Comparison of ENCODE assay signal across 13 cellular contexts in the genomic region with DNA sequence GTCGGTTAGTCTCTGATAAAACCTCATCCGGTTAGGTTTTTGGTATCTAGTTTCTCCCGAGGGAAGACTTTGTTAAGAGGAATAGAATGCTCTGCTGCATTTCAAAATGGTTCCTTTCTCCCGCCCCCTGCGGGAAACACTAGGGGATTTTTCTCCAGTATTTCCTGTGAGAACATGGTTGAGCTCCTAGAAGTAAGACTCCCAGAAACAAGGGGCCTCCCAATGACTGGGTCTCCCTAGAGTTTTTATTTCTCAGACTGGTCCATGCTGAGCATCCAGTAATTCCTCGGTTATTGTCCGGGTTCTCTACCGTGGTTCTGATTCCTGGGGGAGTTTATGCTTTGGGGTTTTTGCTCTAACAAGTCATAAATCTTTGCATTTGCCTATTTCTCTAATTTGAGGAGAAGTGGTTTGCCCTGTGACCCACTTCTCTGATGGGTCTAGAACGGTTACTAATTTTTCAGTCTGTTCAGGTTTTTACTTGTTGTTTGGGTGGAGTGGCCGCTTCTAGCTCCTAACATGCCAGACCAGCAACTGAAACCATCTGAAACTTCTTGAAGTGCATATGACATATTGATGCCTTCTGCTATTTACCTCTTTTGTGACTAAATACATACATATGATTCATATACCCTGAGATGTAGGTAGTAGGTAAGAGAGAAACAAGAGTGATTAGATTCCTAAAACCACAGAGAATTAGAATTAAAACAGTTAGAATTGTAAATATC. TPM values are rescaled to one million over a fixed set of nuclear protein-coding genes. Genes with fewer than 3 reads are reported as not detected.
DNase-seq lines count a peak whose midpoint lies in the region; ATAC-seq and TF ChIP-seq lines count a peak whose summit lies in the region.
"Had no signal": no experiment of that assay in that cellular context is flagged by ENCODE, and none has a peak within 500 bp of the region (broad histone marks: within the 10 kb centered on the region; RNA-seq: fewer than 3 reads in every experiment).

No MANE protein-coding gene starts in this region.

- peaks cover 69% of the 10 kb centered on the region for H3K36me3 ChIP-seq in CD4-positive, alpha-beta memory T cell (ENCODE audit: insufficient read depth, low read length)
- H3K36me3 ChIP-seq in thyroid gland, result no peaks in the 10 kb centered on the region
- H3K36me3 ChIP-seq: SJSA1 had no signal

- H3K36me3 Mint-ChIP-seq in CD4-positive, alpha-beta memory T cell, result peaks cover 79 to 91% of the 10 kb centered on the region in 2 donors
- peaks cover 44% of the 10 kb centered on the region for H3K36me3 Mint-ChIP-seq in activated T-helper 2 cell treated with anti-CD3 and anti-CD28 coated beads, Interferon-gamma antibody, Interleukin-2, Interleukin-4, amounts not matched to agents 10 μg/mL and 5 μg/mL and 100 μg/mL, durations not matched to agents 14 hours and 24 hours and 36 hours (ENCODE audit: low read depth)
- no peaks in the 10 kb centered on the region for H3K36me3 Mint-ChIP-seq in nephron progenitor cell (ENCODE audit: low read depth)
- H3K36me3 Mint-ChIP-seq in glutamatergic neuron (ENCODE audit: unreplicated experiment), result no peaks in the 10 kb centered on the region

- H3K27ac ChIP-seq in CD4-positive, alpha-beta memory T cell (ENCODE audit: low read depth, low read length), result peak overlapping the region; percentile 32
- H3K27ac ChIP-seq in thyroid gland, result no peak overlapping the region
- H3K27ac ChIP-seq: GM23248, SJSA1 had no signal

- CTCF ChIA-PET in CD4-positive, alpha-beta memory T cell (lab: Charles Lee; ENCODE audit: partially characterized antibody), result interaction anchor here (0.9 to 6.8 kb wide), 15 partner anchors 10 to 235 kb away, joined by 3 to 98 read pairs (median 10); partner anchors contain the start of genes MUCL1 and TESPA1

- WGBS in thyroid gland, 2 donors, result 69 to 70% methylated on average over 10 of the region's 10 CpGs

- H3K27ac Mint-ChIP-seq in CD4-positive, alpha-beta memory T cell, result peak overlapping the region; percentile 27 to 89 (median 84)
- H3K27ac Mint-ChIP-seq in activated T-helper 2 cell treated with anti-CD3 and anti-CD28 coated beads, Interferon-gamma antibody, Interleukin-2, Interleukin-4, amounts not matched to agents 10 μg/mL and 5 μg/mL and 100 μg/mL, durations not matched to agents 14 hours and 24 hours and 36 hours, result peak overlapping the region; percentile 86
- H3K27ac Mint-ChIP-seq in nephron progenitor cell, result no peak overlapping the region
- no peak overlapping the region for H3K27ac Mint-ChIP-seq in glutamatergic neuron (ENCODE audit: unreplicated experiment)

- peaks cover 74 to 96% (median 87%) of the 10 kb centered on the region in 4 donors for H3K4me1 Mint-ChIP-seq in CD4-positive, alpha-beta memory T cell
- peaks cover 82% of the 10 kb centered on the region for H3K4me1 Mint-ChIP-seq in activated T-helper 2 cell treated with anti-CD3 and anti-CD28 coated beads, Interferon-gamma antibody, Interleukin-2, Interleukin-4, amounts not matched to agents 10 μg/mL and 5 μg/mL and 100 μg/mL, durations not matched to agents 14 hours and 24 hours and 36 hours (ENCODE audit: low read depth)
- H3K4me1 Mint-ChIP-seq in nephron progenitor cell (peaks cover 9% of the 10 kb centered on the region), glutamatergic neuron (ENCODE audit: low read depth, unreplicated experiment) (peaks cover 8% of the 10 kb centered on the region)

- POLR2A ChIA-PET in CD4-positive, alpha-beta memory T cell (lab: Charles Lee; ENCODE audit: partially characterized antibody), result interaction anchor here (0.7 to 6.9 kb wide), 9 partner anchors 9 to 214 kb away, joined by 3 to 81 read pairs (median 4); partner anchors contain the start of gene TESPA1

- DNase-seq in CD4-positive, alpha-beta memory T cell, result no peak
- DNase-seq in activated T-helper 2 cell treated with anti-CD3 and anti-CD28 coated beads, Interferon-gamma antibody, Interleukin-2, Interleukin-4, amounts not matched to agents 10 μg/mL and 5 μg/mL and 100 μg/mL, durations not matched to agents 14 hours and 24 hours and 36 hours (ENCODE audit: low spot score), result no peak
- DNase-seq in nephron progenitor cell (no peak), thyroid gland (no peak), glutamatergic neuron (no peak), superior temporal gyrus (ENCODE audit: extremely low spot score) (no peak)
- DNase-seq: GM23248, kidney glomerular epithelial cell, NCI-H1092, right cardiac atrium had no signal

- H3K4me1 ChIP-seq in CD4-positive, alpha-beta memory T cell (ENCODE audit: insufficient read depth, low read length), result peaks cover 91% of the 10 kb centered on the region
- H3K4me1 ChIP-seq in thyroid gland, result peaks cover 0 to 12% of the 10 kb centered on the region in 2 donors
- H3K4me1 ChIP-seq: SJSA1 had no signal

- TF ChIP-seq CTCF in nephron progenitor cell (IDR thresholded peaks at IDR 0.05) (no peak), thyroid gland (IDR thresholded peaks at IDR 0.05) (no peak), glutamatergic neuron (IDR thresholded peaks at IDR 0.05; ENCODE audit: partially characterized antibody, unreplicated experiment) (no peak)

- no peaks in the 10 kb centered on the region for H3K9me3 ChIP-seq in CD4-positive, alpha-beta memory T cell (ENCODE audit: control insufficient read depth in 1 of 2, low read length in 2 of 2)
- H3K9me3 ChIP-seq in thyroid gland, result no peaks in the 10 kb centered on the region
- H3K9me3 ChIP-seq: SJSA1 had no signal

- intact Hi-C loops in CD4-positive, alpha-beta memory T cell (cut with micrococcal nuclease), result loop anchor here (2.0 kb wide), 1 partner anchor 33 kb away; no protein-coding TSS in a partner anchor
- intact Hi-C loops in activated T-helper 2 cell treated with anti-CD3 and anti-CD28 coated beads, Interferon-gamma antibody, Interleukin-2, Interleukin-4, amounts not matched to agents 10 μg/mL and 5 μg/mL and 100 μg/mL, durations not matched to agents 14 hours and 24 hours and 36 hours (cut with micrococcal nuclease), result loop anchor here (2.0 to 5.0 kb wide), 2 partner anchors 21 to 33 kb away; no protein-coding TSS in a partner anchor
- intact Hi-C loops in thyroid gland (cut with DNase I), result loop anchor here (5.0 to 10.0 kb wide), 3 partner anchors 105 to 382 kb away; partner anchors contain the start of gene MUCL1

- H3K27me3 Mint-ChIP-seq in CD4-positive, alpha-beta memory T cell, result no peaks in the 10 kb centered on the region
- no peaks in the 10 kb centered on the region for H3K27me3 Mint-ChIP-seq in activated T-helper 2 cell treated with anti-CD3 and anti-CD28 coated beads, Interferon-gamma antibody, Interleukin-2, Interleukin-4, amounts not matched to agents 10 μg/mL and 5 μg/mL and 100 μg/mL, durations not matched to agents 14 hours and 24 hours and 36 hours (ENCODE audit: low read depth)
- H3K27me3 Mint-ChIP-seq in nephron progenitor cell (ENCODE audit: low read depth, poor library complexity) (peaks cover 8% of the 10 kb centered on the region), glutamatergic neuron (ENCODE audit: unreplicated experiment) (no peaks in the 10 kb centered on the region)

- H3K4me3 ChIP-seq in CD4-positive, alpha-beta memory T cell (ENCODE audit: low read length in 2 of 2), result no peak overlapping the region
- H3K4me3 ChIP-seq in thyroid gland (replicated peaks in 1 of 3), result no peak overlapping the region
- H3K4me3 ChIP-seq: GM23248, SJSA1 had no signal

- no peaks in the 10 kb centered on the region for H3K27me3 ChIP-seq in CD4-positive, alpha-beta memory T cell (ENCODE audit: insufficient read depth, low read length)
- no peaks in the 10 kb centered on the region for H3K27me3 ChIP-seq in thyroid gland

- no peak for TF ChIP-seq POLR2A in thyroid gland (IDR thresholded peaks at IDR 0.05)

- H3K9me3 Mint-ChIP-seq in CD4-positive, alpha-beta memory T cell, result no peaks in the 10 kb centered on the region
- H3K9me3 Mint-ChIP-seq in activated T-helper 2 cell treated with anti-CD3 and anti-CD28 coated beads, Interferon-gamma antibody, Interleukin-2, Interleukin-4, amounts not matched to agents 10 μg/mL and 5 μg/mL and 100 μg/mL, durations not matched to agents 14 hours and 24 hours and 36 hours, result no peaks in the 10 kb centered on the region
- H3K9me3 Mint-ChIP-seq in nephron progenitor cell, result no peaks in the 10 kb centered on the region
- H3K9me3 Mint-ChIP-seq in glutamatergic neuron (ENCODE audit: unreplicated experiment), result peaks cover 3% of the 10 kb centered on the region

- ATAC-seq in GM19025 (IDR thresholded peaks at IDR 0.05; ENCODE audit: low read depth, unreplicated experiment) (peak; percentile 64), HG03039 (IDR thresholded peaks at IDR 0.05; ENCODE audit: unreplicated experiment) (peak; percentile 61)
- ATAC-seq: right cardiac atrium had no signal

- peak overlapping the region in 7 of 8 donors; percentile 9 to 65 (median 47) for H3K4me3 Mint-ChIP-seq in CD4-positive, alpha-beta memory T cell
- H3K4me3 Mint-ChIP-seq in activated T-helper 2 cell treated with anti-CD3 and anti-CD28 coated beads, Interferon-gamma antibody, Interleukin-2, Interleukin-4, amounts not matched to agents 10 μg/mL and 5 μg/mL and 100 μg/mL, durations not matched to agents 14 hours and 24 hours and 36 hours (ENCODE audit: low read depth), result peak overlapping the region; percentile 37
- H3K4me3 Mint-ChIP-seq in nephron progenitor cell (no peak overlapping the region), glutamatergic neuron (ENCODE audit: unreplicated experiment) (no peak overlapping the region)

RNA-seq across cellular contexts. Expression of gene TESPA1, which starts 25.1 kb away (rescaled TPM):
- 100 to 1,000 TPM; 269 to 287 TPM for total RNA-seq in CD4-positive, alpha-beta memory T cell
- polyA plus RNA-seq in CD4-positive, alpha-beta memory T cell, result 100 to 1,000 TPM; 105 to 216 TPM
- total RNA-seq in activated T-helper 2 cell treated with anti-CD3 and anti-CD28 coated beads, Interferon-gamma antibody, Interleukin-2, Interleukin-4, amounts not matched to agents 10 μg/mL and 5 μg/mL and 100 μg/mL, durations not matched to agents 14 hours and 24 hours and 36 hours, result 179 and 186 TPM in 2 replicates
- 1 to 10 TPM in 2 of 4 donors, under 1 TPM in 1, not detected in 1; 0.83 to 2.5 (median 2.0) TPM for total RNA-seq in thyroid gland
- total RNA-seq in glutamatergic neuron (ENCODE audit: unreplicated experiment), result not detected
- total RNA-seq: GM23248 had no signal
- polyA plus RNA-seq: GM23248 had no signal

Comparison
In these comparisons a context has a peak if more than half of its experiments do, and no peak if none do; other contexts are left out.
1. H3K27ac Mint-ChIP-seq: peak in CD4-positive, alpha-beta memory T cell (7 of 7) and activated T-helper 2 cell treated with anti-CD3 and anti-CD28 coated beads, Interferon-gamma antibody, Interleukin-2, Interleukin-4, amounts not matched to agents 10 μg/mL and 5 μg/mL and 100 μg/mL, durations not matched to agents 14 hours and 24 hours and 36 hours (single experiment); none in nephron progenitor cell (single experiment) and glutamatergic neuron (single experiment).
2. H3K4me3 Mint-ChIP-seq: peak in CD4-positive, alpha-beta memory T cell (7 of 8) and activated T-helper 2 cell treated with anti-CD3 and anti-CD28 coated beads, Interferon-gamma antibody, Interleukin-2, Interleukin-4, amounts not matched to agents 10 μg/mL and 5 μg/mL and 100 μg/mL, durations not matched to agents 14 hours and 24 hours and 36 hours (single experiment); none in nephron progenitor cell (single experiment) and glutamatergic neuron (single experiment).
3. RNA of gene TESPA1, which starts 25.1 kb away (total RNA-seq): 269 to 287 TPM in CD4-positive, alpha-beta memory T cell and 179 to 186 TPM in activated T-helper 2 cell treated with anti-CD3 and anti-CD28 coated beads, Interferon-gamma antibody, Interleukin-2, Interleukin-4, amounts not matched to agents 10 μg/mL and 5 μg/mL and 100 μg/mL, durations not matched to agents 14 hours and 24 hours and 36 hours; 0.83 to 2.5 TPM in thyroid gland and not detected in glutamatergic neuron (single experiment); every median in the first group is over 10 times any median in the second.